8 cellular contexts compared by ENCODE assay signal in genomic region chr11:2378527-2379210, GRCh38. TPM values are rescaled to one million over a fixed set of nuclear protein-coding genes. Genes with fewer than 3 reads are reported as not detected.
DNase-seq lines count a peak whose midpoint lies in the region; ATAC-seq, FAIRE-seq and TF ChIP-seq lines count a peak whose summit lies in the region.

No MANE protein-coding gene starts in this region.

- H3K9me3 ChIP-seq in hepatocyte (ENCODE audit: low read depth) (no peaks in the 10 kb centered on the region), spleen (no peaks in the 10 kb centered on the region)

- peaks cover 25% of the 10 kb centered on the region for H3K4me1 Mint-ChIP-seq in activated naive CD8-positive, alpha-beta T cell (ENCODE audit: low read depth)

- TF ChIP-seq POLR2A in spleen (IDR thresholded peaks at IDR 0.05) = no peak

- peak overlapping the region; percentile 92 for H3K27ac ChIP-seq in hepatocyte
- peak overlapping the region; percentile 90 to 98 (median 96) for H3K27ac ChIP-seq in spleen

- H3K4me1 ChIP-seq in hepatocyte (ENCODE audit: insufficient read depth) = no peaks in the 10 kb centered on the region
- H3K4me1 ChIP-seq in spleen = peaks cover 45 to 89% (median 68%) of the 10 kb centered on the region in 6 donors

- H3K36me3 ChIP-seq in hepatocyte (replicated peaks; ENCODE audit: insufficient read depth, low read depth) = no peaks in the 10 kb centered on the region
- H3K36me3 ChIP-seq in spleen = peaks cover 0 to 7% (median 0%) of the 10 kb centered on the region in 6 donors

- peak overlapping the region; percentile 95 for H3K4me2 ChIP-seq in hepatocyte

- no peaks in the 10 kb centered on the region for H3K27me3 Mint-ChIP-seq in activated naive CD8-positive, alpha-beta T cell

- H3K9me3 Mint-ChIP-seq in activated naive CD8-positive, alpha-beta T cell (ENCODE audit: low read depth) = no peaks in the 10 kb centered on the region

- no peak for ATAC-seq in HG03342 (IDR thresholded peaks at IDR 0.05; ENCODE audit: unreplicated experiment)

- 16% methylated on average over 19 of the region's 23 CpGs for WGBS in hepatocyte (ENCODE audit: low lambda C conversion rate, missing lambda C conversion rate)
- 19 to 37% (median 29%) methylated on average over 18 to 23 of the region's 23 CpGs for WGBS in spleen, 5 donors

- peaks cover 59% of the 10 kb centered on the region for H4K20me1 ChIP-seq in hepatocyte (ENCODE audit: insufficient read depth, poor library complexity, severe bottlenecking)

- H3K79me2 ChIP-seq in hepatocyte = peaks cover 68% of the 10 kb centered on the region

- peak overlapping the region; percentile 84 for H3K4me3 Mint-ChIP-seq in activated naive CD8-positive, alpha-beta T cell

- H3K27ac Mint-ChIP-seq in activated naive CD8-positive, alpha-beta T cell = peak overlapping the region; percentile 61

- no peak overlapping the region for H2AFZ ChIP-seq in hepatocyte

- DNase-seq in HFF-Myc (ENCODE audit: extremely low read depth, low read depth) (peak; percentile 56), hepatocyte (ENCODE audit: low spot score) (peak; percentile 50), spleen (peak; percentile 82), cerebellar cortex (ENCODE audit: low spot score) (no peak), NCI-H510A treated with DMSO at 0.1 percent for 48 hours (lab: John Stamatoyannopoulos, UW) (no peak), urothelium cell line (ENCODE audit: low spot score) (no peak)

- no peak for FAIRE-seq in urothelium cell line (lab: Jason Lieb, UNC)

- TF ChIP-seq CTCF in HFF-Myc (IDR thresholded peaks at IDR 0.05; ENCODE audit: low read depth, low read length, missing control alignments) (no peak), hepatocyte (IDR thresholded peaks at IDR 0.05; ENCODE audit: poor library complexity) (no peak), spleen (IDR thresholded peaks at IDR 0.05 in 8 of 11, conservative IDR thresholded peaks at IDR 0.05 in 3 of 11) (no peak)

- H3K27me3 ChIP-seq in hepatocyte = no peaks in the 10 kb centered on the region
- peaks cover 0 to 12% (median 0%) of the 10 kb centered on the region in 7 donors for H3K27me3 ChIP-seq in spleen (replicated peaks in 1 of 7)

- H3K36me3 Mint-ChIP-seq in activated naive CD8-positive, alpha-beta T cell = no peaks in the 10 kb centered on the region

- H3K4me3 ChIP-seq in HFF-Myc (replicated peaks; ENCODE audit: low read depth, low read length) = peak overlapping the region; percentile 98
- peak overlapping the region; percentile 79 for H3K4me3 ChIP-seq in hepatocyte
- peak overlapping the region; percentile 75 to 97 (median 86) for H3K4me3 ChIP-seq in spleen

- intact Hi-C loops in spleen (cut with DNase I; ENCODE audit: low total_unique reads) = no loop called here

- H3K9me2 ChIP-seq in hepatocyte (replicated peaks; ENCODE audit: insufficient read depth) = no peaks in the 10 kb centered on the region

RNA-seq across cellular contexts. Expression of gene CD81, which starts 1.6 kb away (rescaled TPM):
- total RNA-seq in hepatocyte (216 and 233 TPM in 2 replicates), spleen (100 to 1,000 TPM; 370 to 594 (median 472) TPM)
- polyA plus RNA-seq in hepatocyte (471 and 472 TPM in 2 replicates), spleen (100 to 1,000 TPM; 191 to 368 (median 339) TPM)

RNA-seq across cellular contexts. Expression of gene TSSC4, which starts 21.9 kb away (rescaled TPM):
- total RNA-seq in hepatocyte (31.4 and 33.8 TPM in 2 replicates), spleen (10 to 100 TPM; 28.7 to 58.1 (median 42.2) TPM)
- polyA plus RNA-seq in hepatocyte (68.5 and 85.4 TPM in 2 replicates), spleen (10 to 100 TPM; 42.5 to 94.4 (median 66.2) TPM)

Comparison
In these comparisons a context has a peak if more than half of its experiments do, and no peak if none do; other contexts are left out.
1. DNase-seq: peak in HFF-Myc (single experiment), hepatocyte (single experiment) and spleen (single experiment); none in cerebellar cortex (single experiment), NCI-H510A treated with DMSO at 0.1 percent for 48 hours (single experiment) and urothelium cell line (single experiment).
2. Peak in every context shown above with its lines, with median percentiles within 50 percentile points of each other: H3K4me3 ChIP-seq.